In the genomic region with DNA sequence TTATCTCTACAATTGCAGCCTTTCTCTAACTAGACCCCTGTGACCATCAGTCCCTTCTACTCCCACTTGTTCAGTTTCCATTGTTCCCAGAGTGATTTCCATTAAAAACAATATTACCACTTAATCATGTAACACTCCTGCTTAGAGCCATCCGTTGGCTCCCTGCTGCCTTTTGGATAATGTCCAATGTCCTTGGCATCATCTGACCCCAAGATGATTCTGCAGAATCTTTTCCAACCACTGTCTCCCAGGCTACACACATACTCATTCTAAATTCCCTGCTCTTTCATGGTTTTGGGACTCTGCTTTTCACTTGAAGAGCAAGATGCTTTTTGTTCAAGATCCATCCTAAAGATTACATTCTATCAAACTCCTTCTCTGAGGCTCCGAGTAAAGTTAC, we compare ENCODE assay signal across 17 cellular contexts. TPM values are rescaled to one million over a fixed set of nuclear protein-coding genes. Genes with fewer than 3 reads are reported as not detected.
"Had no signal": no experiment of that assay in that cellular context is flagged by ENCODE, and none has a peak within 500 bp of the region (broad histone marks: within the 10 kb centered on the region; RNA-seq: fewer than 3 reads in every experiment).

No MANE protein-coding gene starts in this region.

- ATAC-seq: activated CD8-positive, alpha-beta T cell treated with anti-CD3 and anti-CD28 coated beads for 36 hours; activated naive CD4-positive, alpha-beta T cell treated with anti-CD3 and anti-CD28 coated beads, Interleukin-2, amount 50 U/mL, for 72 hours; esophagus mucosa; right lobe of liver; T-helper 17 cell had no signal

- H3K27ac ChIP-seq: colonic mucosa, right lobe of liver, stomach, tibial artery had no signal

- DNase-seq: activated CD4-positive, alpha-beta T cell treated with anti-CD3 and anti-CD28 coated beads for 4 hours; activated CD8-positive, alpha-beta T cell treated with anti-CD3 and anti-CD28 coated beads for 36 hours; activated gamma-delta T cell; activated T-cell treated with anti-CD3 and anti-CD28 coated beads, Interleukin-2, amount 50 U/mL, for 48 hours; amniotic stem cell; colonic mucosa; kidney glomerular epithelial cell; mesendoderm; nephron progenitor cell; occipital lobe; right lobe of liver; stomach; T-helper 17 cell; tibial artery had no signal

RNA-seq across cellular contexts. Expression of a gene that starts 7.1 kb away (rescaled TPM):
- total RNA-seq: activated CD8-positive, alpha-beta T cell treated with anti-CD3 and anti-CD28 coated beads for 36 hours; activated naive CD4-positive, alpha-beta T cell treated with anti-CD3 and anti-CD28 coated beads, Interleukin-2, amount 50 U/mL, for 72 hours; glomerular endothelial cell; right lobe of liver had no signal
